ENCODE assay signal across 8 cellular contexts in genomic region chr15:88635343-88635742, GRCh38. TPM values are rescaled to one million over a fixed set of nuclear protein-coding genes. Genes with fewer than 3 reads are reported as not detected.
DNase-seq lines count a peak whose midpoint lies in the region; ATAC-seq lines count a peak whose summit lies in the region.

No MANE protein-coding gene starts in this region.

- peak overlapping the region; percentile 89 for H3K4me3 Mint-ChIP-seq in activated CD4-positive, alpha-beta T cell treated with anti-CD3 and anti-CD28 coated beads, Interleukin-2, amount 10 ng/mL, durations not matched to agents 24 days and 14 days
- H3K4me3 Mint-ChIP-seq in activated T-helper 17 cell treated with anti-CD3 and anti-CD28 coated beads, Interleukin-2, amount 50 U/mL, for 72 hours = peak overlapping the region; percentile 94
- H3K4me3 Mint-ChIP-seq in stimulated activated naive CD8-positive, alpha-beta T cell treated with anti-CD3 and anti-CD28 coated beads, Interleukin-15, Interleukin-2, amounts not matched to agents 100 ng/mL and 50 ng/mL, for 24 hours = peak overlapping the region; percentile 61

- H3K27ac Mint-ChIP-seq in activated CD4-positive, alpha-beta T cell treated with anti-CD3 and anti-CD28 coated beads, Interleukin-2, amount 10 ng/mL, durations not matched to agents 24 days and 14 days = peak overlapping the region; percentile 96
- H3K27ac Mint-ChIP-seq in activated T-helper 17 cell treated with anti-CD3 and anti-CD28 coated beads, Interleukin-2, amount 50 U/mL, for 72 hours = peak overlapping the region; percentile 99
- H3K27ac Mint-ChIP-seq in stimulated activated naive CD8-positive, alpha-beta T cell treated with anti-CD3 and anti-CD28 coated beads, Interleukin-15, Interleukin-2, amounts not matched to agents 100 ng/mL and 50 ng/mL, for 24 hours = peak overlapping the region; percentile 98

- no peaks in the 10 kb centered on the region for H3K27me3 Mint-ChIP-seq in activated CD4-positive, alpha-beta T cell treated with anti-CD3 and anti-CD28 coated beads, Interleukin-2, amount 10 ng/mL, durations not matched to agents 24 days and 14 days
- no peaks in the 10 kb centered on the region for H3K27me3 Mint-ChIP-seq in activated T-helper 17 cell treated with anti-CD3 and anti-CD28 coated beads, Interleukin-2, amount 50 U/mL, for 72 hours
- H3K27me3 Mint-ChIP-seq in stimulated activated naive CD8-positive, alpha-beta T cell treated with anti-CD3 and anti-CD28 coated beads, Interleukin-15, Interleukin-2, amounts not matched to agents 100 ng/mL and 50 ng/mL, for 24 hours = no peaks in the 10 kb centered on the region

- DNase-seq in activated CD4-positive, alpha-beta T cell treated with anti-CD3 and anti-CD28 coated beads, Interleukin-2, amount 10 ng/mL, durations not matched to agents 24 days and 14 days = peak; percentile 86
- DNase-seq in activated CD4-positive, alpha-beta T cell treated with anti-CD3 and anti-CD28 coated beads, Interleukin-2, amount 50 U/mL, for 1 hour = no peak
- DNase-seq in posterior vena cava (ENCODE audit: low spot score) (no peak), NCI-H2107 treated with DMSO at 0.1 percent for 48 hours (lab: John Stamatoyannopoulos, UW; ENCODE audit: unreplicated experiment) (no peak), NCI-H2081 (lab: John Stamatoyannopoulos, UW) (no peak)

- peak; percentile 40 for ATAC-seq in HG03095 (IDR thresholded peaks at IDR 0.05; ENCODE audit: unreplicated experiment)
- ATAC-seq in activated T-helper 17 cell treated with anti-CD3 and anti-CD28 coated beads, Interleukin-2, amount 50 U/mL, for 72 hours (replicated peaks) = peak; percentile 38

- intact Hi-C loops in activated CD4-positive, alpha-beta T cell treated with anti-CD3 and anti-CD28 coated beads, Interleukin-2, amount 10 ng/mL, durations not matched to agents 24 days and 14 days (cut with micrococcal nuclease) = loop anchor here (1.0 kb wide), 1 partner anchor 8 kb away; no protein-coding TSS in a partner anchor
- intact Hi-C loops in posterior vena cava (cut with DNase I) = no loop called here

- H3K4me1 Mint-ChIP-seq in activated CD4-positive, alpha-beta T cell treated with anti-CD3 and anti-CD28 coated beads, Interleukin-2, amount 10 ng/mL, durations not matched to agents 24 days and 14 days = peaks cover 68% of the 10 kb centered on the region
- H3K4me1 Mint-ChIP-seq in activated T-helper 17 cell treated with anti-CD3 and anti-CD28 coated beads, Interleukin-2, amount 50 U/mL, for 72 hours = peaks cover 51% of the 10 kb centered on the region
- peaks cover 96% of the 10 kb centered on the region for H3K4me1 Mint-ChIP-seq in stimulated activated naive CD8-positive, alpha-beta T cell treated with anti-CD3 and anti-CD28 coated beads, Interleukin-15, Interleukin-2, amounts not matched to agents 100 ng/mL and 50 ng/mL, for 24 hours (ENCODE audit: low read depth)

- no peaks in the 10 kb centered on the region for H3K9me3 Mint-ChIP-seq in activated CD4-positive, alpha-beta T cell treated with anti-CD3 and anti-CD28 coated beads, Interleukin-2, amount 10 ng/mL, durations not matched to agents 24 days and 14 days
- no peaks in the 10 kb centered on the region for H3K9me3 Mint-ChIP-seq in activated T-helper 17 cell treated with anti-CD3 and anti-CD28 coated beads, Interleukin-2, amount 50 U/mL, for 72 hours
- H3K9me3 Mint-ChIP-seq in stimulated activated naive CD8-positive, alpha-beta T cell treated with anti-CD3 and anti-CD28 coated beads, Interleukin-15, Interleukin-2, amounts not matched to agents 100 ng/mL and 50 ng/mL, for 24 hours = no peaks in the 10 kb centered on the region

- peaks cover 59% of the 10 kb centered on the region for H3K36me3 Mint-ChIP-seq in activated CD4-positive, alpha-beta T cell treated with anti-CD3 and anti-CD28 coated beads, Interleukin-2, amount 10 ng/mL, durations not matched to agents 24 days and 14 days (ENCODE audit: low read depth)
- peaks cover 97% of the 10 kb centered on the region for H3K36me3 Mint-ChIP-seq in activated T-helper 17 cell treated with anti-CD3 and anti-CD28 coated beads, Interleukin-2, amount 50 U/mL, for 72 hours (ENCODE audit: low read depth)
- H3K36me3 Mint-ChIP-seq in stimulated activated naive CD8-positive, alpha-beta T cell treated with anti-CD3 and anti-CD28 coated beads, Interleukin-15, Interleukin-2, amounts not matched to agents 100 ng/mL and 50 ng/mL, for 24 hours (ENCODE audit: low read depth) = peaks cover 69% of the 10 kb centered on the region

RNA-seq across cellular contexts. Expression of gene ISG20, which starts 3.5 kb away (rescaled TPM):
- 33.9 and 35.5 TPM in 2 replicates for total RNA-seq in activated CD4-positive, alpha-beta T cell treated with anti-CD3 and anti-CD28 coated beads, Interleukin-2, amount 10 ng/mL, durations not matched to agents 24 days and 14 days
- total RNA-seq in activated T-helper 17 cell treated with anti-CD3 and anti-CD28 coated beads, Interleukin-2, amount 50 U/mL, for 72 hours = 10 to 100 TPM; 34.9 to 89.7 TPM
- total RNA-seq in posterior vena cava = 1 to 10 TPM; 6.9 to 7.4 TPM

RNA-seq across cellular contexts. Expression of gene AEN, which starts 14.2 kb away (rescaled TPM):
- 72.4 and 75.7 TPM in 2 replicates for total RNA-seq in activated CD4-positive, alpha-beta T cell treated with anti-CD3 and anti-CD28 coated beads, Interleukin-2, amount 10 ng/mL, durations not matched to agents 24 days and 14 days
- total RNA-seq in activated T-helper 17 cell treated with anti-CD3 and anti-CD28 coated beads, Interleukin-2, amount 50 U/mL, for 72 hours = 10 to 100 TPM; 43.6 to 53.8 TPM
- 10 to 100 TPM; 12.2 to 24.3 TPM for total RNA-seq in posterior vena cava
